In genomic region chr6:8993111-8993510, GRCh38 we compare ENCODE assay signal across 26 cellular contexts.
"Had no signal": no experiment of that assay in that cellular context is flagged by ENCODE, and none has a peak within 500 bp of the region (broad histone marks: within the 10 kb centered on the region; RNA-seq: fewer than 3 reads in every experiment).

No MANE protein-coding gene starts in this region.

- ATAC-seq: activated T-cell treated with anti-CD3 and anti-CD28 coated beads, Interleukin-2, amount 50 U/mL, for 4 hours; activated T-helper 17 cell treated with anti-CD3 and anti-CD28 coated beads, Interleukin-2, amount 50 U/mL, for 72 hours; body of pancreas; WTC11 had no signal

- H3K4me3 ChIP-seq: body of pancreas, cardiac muscle cell, colonic mucosa, esophagus muscularis mucosa had no signal

- H3K36me3 ChIP-seq: cardiac muscle cell, colonic mucosa, esophagus muscularis mucosa had no signal

- H3K27ac ChIP-seq: body of pancreas, cardiac muscle cell, colonic mucosa, esophagus muscularis mucosa, VCaP had no signal

- H3K27me3 ChIP-seq: body of pancreas, cardiac muscle cell, colonic mucosa had no signal

- DNase-seq: activated CD4-positive, alpha-beta memory T cell treated with anti-CD3 and anti-CD28 coated beads, Interleukin-2, amount 10 ng/mL, durations not matched to agents 7 days and 5 days; activated CD4-positive, alpha-beta T cell treated with anti-CD3 and anti-CD28 coated beads for 1 hour; activated CD4-positive, alpha-beta T cell treated with anti-CD3 and anti-CD28 coated beads for 4 hours; activated CD4-positive, alpha-beta T cell treated with anti-CD3 and anti-CD28 coated beads, Interleukin-2, amount 10 ng/mL, durations not matched to agents 7 days and 5 days; activated CD4-positive, alpha-beta T cell treated with anti-CD3 and anti-CD28 coated beads, Interleukin-2, amount 50 U/mL, for 4 hours; activated effector memory CD4-positive, alpha-beta T cell treated with Interleukin-2 at 50 U/mL for 16 hours; activated gamma-delta T cell treated with Interleukin-2 at 50 U/mL for 16 hours; activated naive CD4-positive, alpha-beta T cell treated with anti-CD3 and anti-CD28 coated beads, Interleukin-2, amount 50 U/mL, for 16 hours; activated naive CD4-positive, alpha-beta T cell treated with Interleukin-2 at 50 U/mL for 16 hours; activated T-cell treated with anti-CD3 and anti-CD28 coated beads, Interleukin-2, amount 50 U/mL, for 4 hours; amniotic stem cell; anterior cingulate cortex; body of pancreas; central memory CD4-positive, alpha-beta T cell; cerebellar nuclear complex; colonic mucosa; effector CD8-positive, alpha-beta T cell; erythroblast; foreskin melanocyte; head of caudate nucleus; T-helper 2 cell had no signal

- H3K4me1 ChIP-seq: body of pancreas, colonic mucosa, esophagus muscularis mucosa had no signal

- H3K9me3 ChIP-seq: body of pancreas, colonic mucosa, esophagus muscularis mucosa had no signal
